Comparison of ENCODE assay signal across 18 cellular contexts in the genomic region with DNA sequence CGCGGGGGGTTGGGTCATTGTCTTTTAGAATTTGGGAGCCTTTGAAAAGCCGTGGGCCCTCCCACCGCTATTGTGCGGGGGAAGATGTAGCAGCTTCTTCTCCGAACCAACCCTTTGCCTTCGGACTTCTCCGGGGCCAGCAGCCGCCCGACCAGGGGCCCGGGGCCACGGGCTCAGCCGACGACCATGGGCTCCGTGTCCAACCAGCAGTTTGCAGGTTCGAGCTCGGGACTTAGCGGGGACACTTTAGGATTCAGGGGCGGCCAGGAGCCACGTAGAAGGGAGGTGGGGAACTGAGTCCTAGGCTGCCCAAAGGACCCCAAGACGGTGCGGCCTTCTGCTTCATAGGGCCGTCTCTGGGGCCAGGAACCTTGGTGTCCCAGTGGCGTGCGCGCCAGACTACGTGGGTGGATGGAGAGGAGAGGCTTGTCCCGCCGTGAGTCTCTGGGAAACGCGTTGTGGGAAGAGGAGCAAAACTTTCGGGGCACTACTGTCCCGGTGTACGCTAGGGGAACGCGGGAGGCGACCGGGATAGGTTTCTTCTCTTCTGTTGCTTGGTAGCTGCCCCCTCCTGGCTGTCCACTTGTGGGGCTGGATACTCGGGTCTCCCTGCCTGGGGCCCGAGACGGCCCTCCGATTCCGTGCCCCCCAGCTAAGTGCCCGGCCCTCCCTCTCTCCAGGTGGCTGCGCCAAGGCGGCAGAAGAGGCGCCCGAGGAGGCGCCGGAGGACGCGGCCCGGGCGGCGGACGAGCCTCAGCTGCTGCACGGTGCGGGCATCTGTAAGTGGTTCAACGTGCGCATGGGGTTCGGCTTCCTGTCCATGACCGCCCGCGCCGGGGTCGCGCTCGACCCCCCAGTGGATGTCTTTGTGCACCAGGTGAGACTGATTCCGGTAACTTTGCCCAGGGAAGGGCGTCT. TPM values are rescaled to one million over a fixed set of nuclear protein-coding genes. Genes with fewer than 3 reads are reported as not detected.
DNase-seq lines count a peak whose midpoint lies in the region; TF ChIP-seq lines count a peak whose summit lies in the region.
"Had no signal": no experiment of that assay in that cellular context is flagged by ENCODE, and none has a peak within 500 bp of the region (broad histone marks: within the 10 kb centered on the region; RNA-seq: fewer than 3 reads in every experiment).

Gene LIN28A, plus strand, starts transcription at position 112 of the 918 bp plus-strand sequence. Its CDS starts 75 bp downstream, at position 187.

- peak within 1 kb of the TSS; percentile 100 for H3K9ac ChIP-seq in NT2/D1 (ENCODE audit: insufficient read length, low read depth)
- no peak within 1 kb of the TSS for H3K9ac ChIP-seq in parathyroid adenoma

- H2AFZ ChIP-seq in parathyroid adenoma: peak within 1 kb of the TSS; percentile 76

- H3K27ac Mint-ChIP-seq in activated CD4-positive, alpha-beta T cell treated with anti-CD3 and anti-CD28 coated beads, Interleukin-2, amount 10 ng/mL, durations not matched to agents 7 days and 5 days: no peak within 1 kb of the TSS
- H3K27ac Mint-ChIP-seq: stimulated activated effector memory CD8-positive, alpha-beta T cell treated with anti-CD3 and anti-CD28 coated beads, Interleukin-12 subunit alpha, Interleukin-12 subunit beta, amount 100 ng/mL, for 72 hours had no signal

- no peak for TF ChIP-seq CTCF in parathyroid adenoma (IDR thresholded peaks at IDR 0.05)

- H3K4me3 ChIP-seq in NT2/D1 (ENCODE audit: insufficient read length, low read depth): peak within 1 kb of the TSS; percentile 100
- H3K4me3 ChIP-seq in iPS-11a (ENCODE audit: low read depth, low read length): peak within 1 kb of the TSS; percentile 98
- no peak within 1 kb of the TSS for H3K4me3 ChIP-seq in parathyroid adenoma (ENCODE audit: low read depth, low read length)
- H3K4me3 ChIP-seq: Peyer's patch, sigmoid colon had no signal

- H3K9me3 Mint-ChIP-seq in activated CD4-positive, alpha-beta T cell treated with anti-CD3 and anti-CD28 coated beads, Interleukin-2, amount 10 ng/mL, durations not matched to agents 7 days and 5 days: no peaks in the 10 kb centered on the region
- H3K9me3 Mint-ChIP-seq: stimulated activated effector memory CD8-positive, alpha-beta T cell treated with anti-CD3 and anti-CD28 coated beads, Interleukin-12 subunit alpha, Interleukin-12 subunit beta, amount 100 ng/mL, for 72 hours; T-cell had no signal

- peaks cover 23% of the 10 kb centered on the region for H3K4me1 Mint-ChIP-seq in activated CD4-positive, alpha-beta T cell treated with anti-CD3 and anti-CD28 coated beads, Interleukin-2, amount 10 ng/mL, durations not matched to agents 7 days and 5 days

- no peaks in the 10 kb centered on the region for H3K36me3 Mint-ChIP-seq in activated CD4-positive, alpha-beta T cell treated with anti-CD3 and anti-CD28 coated beads, Interleukin-2, amount 10 ng/mL, durations not matched to agents 7 days and 5 days (ENCODE audit: low read depth)
- H3K36me3 Mint-ChIP-seq: naive B cell; stimulated activated effector memory CD8-positive, alpha-beta T cell treated with anti-CD3 and anti-CD28 coated beads, Interleukin-12 subunit alpha, Interleukin-12 subunit beta, amount 100 ng/mL, for 72 hours; T-cell had no signal

- H3K9me3 ChIP-seq in NT2/D1 (ENCODE audit: insufficient read depth, low read length) (no peaks in the 10 kb centered on the region), parathyroid adenoma (ENCODE audit: control insufficient read depth, low read length) (no peaks in the 10 kb centered on the region)
- H3K9me3 ChIP-seq: Peyer's patch, sigmoid colon had no signal

- H3K36me3 ChIP-seq in NT2/D1 (ENCODE audit: insufficient read depth, insufficient read length, low read length) (peaks cover 45% of the 10 kb centered on the region), parathyroid adenoma (ENCODE audit: control insufficient read depth, insufficient read depth, low read length) (no peaks in the 10 kb centered on the region)
- H3K36me3 ChIP-seq: Peyer's patch, sigmoid colon had no signal

- no peak within 1 kb of the TSS for H3K4me3 Mint-ChIP-seq in activated CD4-positive, alpha-beta T cell treated with anti-CD3 and anti-CD28 coated beads, Interleukin-2, amount 10 ng/mL, durations not matched to agents 7 days and 5 days
- H3K4me3 Mint-ChIP-seq: stimulated activated effector memory CD8-positive, alpha-beta T cell treated with anti-CD3 and anti-CD28 coated beads, Interleukin-12 subunit alpha, Interleukin-12 subunit beta, amount 100 ng/mL, for 72 hours had no signal

- peaks cover 11% of the 10 kb centered on the region for H3K27me3 ChIP-seq in NT2/D1 (ENCODE audit: insufficient read depth, insufficient read length)
- peaks cover 17% of the 10 kb centered on the region for H3K27me3 ChIP-seq in parathyroid adenoma (ENCODE audit: control insufficient read depth, insufficient read depth, low read length)

- POLR2A ChIA-PET in activated CD4-positive, alpha-beta T cell treated with anti-CD3 and anti-CD28 coated beads, Interleukin-2, amount 10 ng/mL, durations not matched to agents 7 days and 5 days (lab: Charles Lee): no interaction called here

- CTCF ChIA-PET in activated CD4-positive, alpha-beta T cell treated with anti-CD3 and anti-CD28 coated beads, Interleukin-2, amount 10 ng/mL, durations not matched to agents 7 days and 5 days (lab: Charles Lee): interaction anchor here (1.1 to 1.3 kb wide), 3 partner anchors 9 to 126 kb away, joined by 3 read pairs; no protein-coding TSS in a partner anchor

- DNase-seq in NCI-H1417 (lab: John Stamatoyannopoulos, UW) (peak in 2 of 3 experiments; percentile 34 to 45), NCI-H1417 treated with DMSO at 0.1 percent for 48 hours (lab: John Stamatoyannopoulos, UW) (no peak), NT2/D1 (ENCODE audit: low read depth, low spot score) (peak; percentile 20)
- no peak for DNase-seq in activated CD4-positive, alpha-beta T cell treated with anti-CD3 and anti-CD28 coated beads, Interleukin-2, amount 10 ng/mL, durations not matched to agents 7 days and 5 days
- no peak for DNase-seq in NK-92 treated with Interleukin-12 subunit alpha and Interleukin-12 subunit beta, amount 100 ng/mL, for 24 hours (lab: John Stamatoyannopoulos, UW)
- no peak for DNase-seq in activated naive CD4-positive, alpha-beta T cell treated with Interleukin-2 at 50 U/mL for 16 hours
- DNase-seq: activated CD8-positive, alpha-beta memory T cell treated with anti-CD3 and anti-CD28 coated beads, Interleukin-2, amount 50 U/mL, for 48 hours; cerebellar nuclear complex; KBM-7; left colon; naive B cell; NCI-H1105; sigmoid colon; T-cell had no signal

- H3K4me1 ChIP-seq in NT2/D1 (ENCODE audit: insufficient read depth, insufficient read length) (peaks cover 5% of the 10 kb centered on the region), parathyroid adenoma (no peaks in the 10 kb centered on the region)
- H3K4me1 ChIP-seq: Peyer's patch, sigmoid colon had no signal

- peaks cover 74% of the 10 kb centered on the region for H3K27me3 Mint-ChIP-seq in activated CD4-positive, alpha-beta T cell treated with anti-CD3 and anti-CD28 coated beads, Interleukin-2, amount 10 ng/mL, durations not matched to agents 7 days and 5 days

- peak within 1 kb of the TSS; percentile 49 for H3K27ac ChIP-seq in parathyroid adenoma
- H3K27ac ChIP-seq: Peyer's patch, sigmoid colon had no signal

- no peaks in the 10 kb centered on the region for H3K79me2 ChIP-seq in parathyroid adenoma

- no peak within 1 kb of the TSS for H3K4me2 ChIP-seq in parathyroid adenoma (ENCODE audit: low read length)

RNA-seq across cellular contexts. Expression of gene LIN28A, which starts in this region (rescaled TPM):
- not detected for total RNA-seq in activated CD4-positive, alpha-beta T cell treated with anti-CD3 and anti-CD28 coated beads, Interleukin-2, amount 10 ng/mL, durations not matched to agents 7 days and 5 days
- total RNA-seq: left colon, Peyer's patch, sigmoid colon had no signal

Comparison
In these comparisons a context has a peak if more than half of its experiments do, and no peak if none do; other contexts are left out.
1. DNase-seq: peak in NCI-H1417 (2 of 3) and NT2/D1 (single experiment); none in NCI-H1417 treated with DMSO at 0.1 percent for 48 hours (single experiment), activated CD4-positive, alpha-beta T cell treated with anti-CD3 and anti-CD28 coated beads, Interleukin-2, amount 10 ng/mL, durations not matched to agents 7 days and 5 days (single experiment), NK-92 treated with Interleukin-12 subunit alpha and Interleukin-12 subunit beta, amount 100 ng/mL, for 24 hours (single experiment) and activated naive CD4-positive, alpha-beta T cell treated with Interleukin-2 at 50 U/mL for 16 hours (single experiment).